In the genomic region with DNA sequence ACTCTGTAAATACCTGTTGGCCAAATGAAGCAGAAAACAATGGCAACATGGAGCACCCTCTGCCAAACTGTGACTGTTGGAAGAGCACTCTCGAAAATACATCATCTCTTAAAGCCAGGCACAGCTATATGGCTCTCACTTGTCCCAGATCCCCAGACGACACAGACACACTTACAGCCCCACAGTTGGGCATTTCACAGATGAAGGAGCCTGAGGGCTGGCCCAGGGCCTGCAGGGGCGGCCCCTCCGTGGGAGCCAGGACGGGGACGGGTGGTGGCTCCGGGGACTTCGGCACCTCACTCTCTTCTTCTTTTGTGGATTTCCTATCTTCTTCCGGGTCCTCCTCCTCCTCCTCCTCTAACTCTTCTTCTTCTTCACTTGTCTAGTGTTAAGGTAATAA, we compare ENCODE assay signal across 18 cellular contexts. TPM values are rescaled to one million over a fixed set of nuclear protein-coding genes. Genes with fewer than 3 reads are reported as not detected.
DNase-seq lines count a peak whose midpoint lies in the region; ATAC-seq and TF ChIP-seq lines count a peak whose summit lies in the region.
"Had no signal": no experiment of that assay in that cellular context is flagged by ENCODE, and none has a peak within 500 bp of the region (broad histone marks: within the 10 kb centered on the region; RNA-seq: fewer than 3 reads in every experiment).

No MANE protein-coding gene starts in this region.

- no peaks in the 10 kb centered on the region for H3K4me1 Mint-ChIP-seq in activated naive CD4-positive, alpha-beta T cell treated with anti-CD3 and anti-CD28 coated beads, Interleukin-2, amount 50 U/mL, for 24 hours
- H3K4me1 Mint-ChIP-seq in brain: peaks cover 7% of the 10 kb centered on the region
- peaks cover 36% of the 10 kb centered on the region for H3K4me1 Mint-ChIP-seq in stimulated activated memory B cell treated with anti-CD40 and anti-IgM and Interleukin-4, amounts not matched to agents 10 μg/mL and 1 μg/mL and 100 μg/mL, for 72 hours

- no peaks in the 10 kb centered on the region for H3K9me3 ChIP-seq in left ventricle myocardium inferior (replicated peaks)
- H3K9me3 ChIP-seq: MG63 had no signal

- peak overlapping the region; percentile 3 for H3K27ac Mint-ChIP-seq in activated naive CD4-positive, alpha-beta T cell treated with anti-CD3 and anti-CD28 coated beads, Interleukin-2, amount 50 U/mL, for 24 hours
- H3K27ac Mint-ChIP-seq in brain: peak overlapping the region in 3 of 5 experiments; percentile 25 to 63 (median 60)
- H3K27ac Mint-ChIP-seq in stimulated activated memory B cell treated with anti-CD40 and anti-IgM and Interleukin-4, amounts not matched to agents 10 μg/mL and 1 μg/mL and 100 μg/mL, for 72 hours: peak overlapping the region; percentile 82

- peak; percentile 15 for ATAC-seq in HG03060 (IDR thresholded peaks at IDR 0.05; ENCODE audit: low read depth, unreplicated experiment)
- peak; percentile 60 for ATAC-seq in stimulated activated memory B cell treated with anti-CD40 and anti-IgM and Interleukin-4, amounts not matched to agents 10 μg/mL and 1 μg/mL and 100 μg/mL, for 72 hours
- ATAC-seq: Right ventricle myocardium inferior had no signal

- TF ChIP-seq CTCF in brain (conservative IDR thresholded peaks at IDR 0.05) (no peak), left ventricle myocardium inferior (IDR thresholded peaks at IDR 0.05; ENCODE audit: borderline replicate concordance) (no peak)

- H3K27me3 Mint-ChIP-seq in activated naive CD4-positive, alpha-beta T cell treated with anti-CD3 and anti-CD28 coated beads, Interleukin-2, amount 50 U/mL, for 24 hours: no peaks in the 10 kb centered on the region
- H3K27me3 Mint-ChIP-seq in brain: no peaks in the 10 kb centered on the region
- no peaks in the 10 kb centered on the region for H3K27me3 Mint-ChIP-seq in stimulated activated memory B cell treated with anti-CD40 and anti-IgM and Interleukin-4, amounts not matched to agents 10 μg/mL and 1 μg/mL and 100 μg/mL, for 72 hours
- H3K27me3 Mint-ChIP-seq: CD4-positive, CD25-positive, alpha-beta regulatory T cell had no signal

- H3K27ac ChIP-seq in left ventricle myocardium inferior (replicated peaks): no peak overlapping the region
- H3K27ac ChIP-seq: SK-N-MC had no signal

- no peak overlapping the region for H3K4me3 Mint-ChIP-seq in activated naive CD4-positive, alpha-beta T cell treated with anti-CD3 and anti-CD28 coated beads, Interleukin-2, amount 50 U/mL, for 24 hours
- no peak overlapping the region for H3K4me3 Mint-ChIP-seq in brain
- H3K4me3 Mint-ChIP-seq in stimulated activated memory B cell treated with anti-CD40 and anti-IgM and Interleukin-4, amounts not matched to agents 10 μg/mL and 1 μg/mL and 100 μg/mL, for 72 hours: peak overlapping the region; percentile 42
- H3K4me3 Mint-ChIP-seq: CD4-positive, CD25-positive, alpha-beta regulatory T cell had no signal

- H3K9me3 Mint-ChIP-seq in activated naive CD4-positive, alpha-beta T cell treated with anti-CD3 and anti-CD28 coated beads, Interleukin-2, amount 50 U/mL, for 24 hours: no peaks in the 10 kb centered on the region
- H3K9me3 Mint-ChIP-seq in brain: peaks cover 0 to 2% (median 0%) of the 10 kb centered on the region in 5 experiments
- no peaks in the 10 kb centered on the region for H3K9me3 Mint-ChIP-seq in stimulated activated memory B cell treated with anti-CD40 and anti-IgM and Interleukin-4, amounts not matched to agents 10 μg/mL and 1 μg/mL and 100 μg/mL, for 72 hours
- H3K9me3 Mint-ChIP-seq: CD4-positive, CD25-positive, alpha-beta regulatory T cell had no signal

- peaks cover 17% of the 10 kb centered on the region for H3K36me3 ChIP-seq in left ventricle myocardium inferior
- H3K36me3 ChIP-seq: MG63 had no signal

- peaks cover 10% of the 10 kb centered on the region for H3K4me1 ChIP-seq in left ventricle myocardium inferior

- H3K4me3 ChIP-seq in left ventricle myocardium inferior: no peak overlapping the region
- H3K4me3 ChIP-seq: MG63, SK-N-MC had no signal

- no peaks in the 10 kb centered on the region for H3K27me3 ChIP-seq in left ventricle myocardium inferior (ENCODE audit: low read depth)
- H3K27me3 ChIP-seq: MG63 had no signal

- H3K36me3 Mint-ChIP-seq in activated naive CD4-positive, alpha-beta T cell treated with anti-CD3 and anti-CD28 coated beads, Interleukin-2, amount 50 U/mL, for 24 hours: peaks cover 11% of the 10 kb centered on the region
- peaks cover 41% of the 10 kb centered on the region for H3K36me3 Mint-ChIP-seq in brain
- peaks cover 21% of the 10 kb centered on the region for H3K36me3 Mint-ChIP-seq in stimulated activated memory B cell treated with anti-CD40 and anti-IgM and Interleukin-4, amounts not matched to agents 10 μg/mL and 1 μg/mL and 100 μg/mL, for 72 hours

- intact Hi-C loops in left ventricle myocardium inferior (cut with micrococcal nuclease): no loop called here

- DNase-seq in activated naive CD4-positive, alpha-beta T cell treated with anti-CD3 and anti-CD28 coated beads, Interleukin-2, amount 50 U/mL, for 16 hours: no peak
- DNase-seq in left ventricle myocardium inferior (no peak), SHP77 treated with DMSO at 0.1 percent for 48 hours (lab: John Stamatoyannopoulos, UW) (no peak)
- DNase-seq: CD4-positive, CD25-positive, alpha-beta regulatory T cell; EL; HCEC 1CT; MG63; NCI-H1092; NCI-H146; NCI-H2081; NCI-H510A; NCI-H774 had no signal

RNA-seq across cellular contexts. Expression of a gene that starts 18.4 kb away (rescaled TPM):
- 33.6 TPM for polyA plus RNA-seq in brain (ENCODE audit: insufficient read depth, low read depth, low replicate concordance)
- 64.3 TPM for total RNA-seq in left ventricle myocardium inferior

RNA-seq across cellular contexts. Expression of a gene that starts 41.3 kb away (rescaled TPM):
- polyA plus RNA-seq in brain (ENCODE audit: insufficient read depth, low read depth, low replicate concordance): 0.61 TPM
- 1.1 TPM for total RNA-seq in left ventricle myocardium inferior

Comparison
In these comparisons a context has a peak if more than half of its experiments do, and no peak if none do; other contexts are left out.
1. H3K27ac Mint-ChIP-seq: peak in every context shown above with its lines; median percentile 82 in stimulated activated memory B cell treated with anti-CD40 and anti-IgM and Interleukin-4, amounts not matched to agents 10 μg/mL and 1 μg/mL and 100 μg/mL, for 72 hours; 60 in brain; 3 in activated naive CD4-positive, alpha-beta T cell treated with anti-CD3 and anti-CD28 coated beads, Interleukin-2, amount 50 U/mL, for 24 hours.